20 cellular contexts compared by ENCODE assay signal in the genomic region with DNA sequence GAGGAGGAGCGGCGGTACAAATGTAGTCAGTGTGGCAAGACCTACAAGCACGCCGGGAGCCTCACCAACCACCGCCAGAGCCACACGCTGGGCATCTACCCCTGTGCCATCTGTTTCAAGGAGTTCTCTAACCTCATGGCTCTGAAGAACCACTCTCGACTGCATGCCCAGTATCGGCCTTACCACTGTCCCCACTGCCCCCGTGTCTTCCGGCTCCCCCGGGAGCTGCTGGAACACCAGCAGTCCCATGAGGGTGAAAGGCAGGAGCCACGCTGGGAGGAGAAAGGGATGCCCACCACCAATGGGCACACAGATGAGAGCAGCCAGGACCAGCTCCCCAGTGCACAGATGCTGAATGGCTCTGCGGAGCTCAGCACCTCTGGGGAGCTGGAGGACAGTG.
"Had no signal": no experiment of that assay in that cellular context is flagged by ENCODE, and none has a peak within 500 bp of the region (broad histone marks: within the 10 kb centered on the region; RNA-seq: fewer than 3 reads in every experiment).

No MANE protein-coding gene starts in this region.

- H3K27ac Mint-ChIP-seq: nephron progenitor cell, progenitor cell of endocrine pancreas had no signal

- H3K27me3 ChIP-seq: dorsolateral prefrontal cortex, pancreas, tibial nerve, upper lobe of left lung had no signal

- H3K27me3 Mint-ChIP-seq: naive thymus-derived CD8-positive, alpha-beta T cell; progenitor cell of endocrine pancreas had no signal

- DNase-seq: dorsolateral prefrontal cortex; effector CD4-positive, alpha-beta T cell; head of caudate nucleus; left ventricle myocardium superior; lower lobe of right lung; nephron progenitor cell; occipital lobe; stimulated activated CD4-positive, alpha-beta T cell treated with anti-CD3 and anti-CD28 coated beads, Interleukin-12 subunit alpha, Interleukin-12 subunit beta, amount 100 ng/mL, for 4 hours; stimulated activated CD4-positive, alpha-beta T cell treated with anti-CD3 and anti-CD28 coated beads, Interleukin-1b, Interleukin-23, amount 100 ng/mL, for 48 hours; stimulated activated CD4-positive, alpha-beta T cell treated with anti-CD3 and anti-CD28 coated beads, Interleukin-4, amount 100 ng/mL, for 1 hour; stimulated activated CD8-positive, alpha-beta memory T cell treated with anti-CD3 and anti-CD28 coated beads, Interleukin-4, amount 100 ng/mL, for 48 hours; stimulated activated naive CD8-positive, alpha-beta T cell treated with anti-CD3 and anti-CD28 coated beads, Interleukin-15, Interleukin-2, amounts not matched to agents 100 U/mL and 50 U/mL, for 24 hours; upper lobe of left lung had no signal

- H3K4me3 ChIP-seq: dorsolateral prefrontal cortex, lower lobe of right lung, pancreas, smooth muscle cell, thoracic aorta, tibial nerve, upper lobe of left lung had no signal

- H3K27ac ChIP-seq: dorsolateral prefrontal cortex, lower lobe of right lung, pancreas, thoracic aorta, tibial nerve, upper lobe of left lung had no signal

- H3K9me3 Mint-ChIP-seq: naive thymus-derived CD8-positive, alpha-beta T cell; nephron progenitor cell had no signal

- H3K4me2 ChIP-seq: smooth muscle cell had no signal

- H3K9me3 ChIP-seq: lower lobe of right lung, pancreas, thoracic aorta, tibial nerve, upper lobe of left lung had no signal

- ATAC-seq: left ventricle myocardium superior; lower lobe of right lung; naive thymus-derived CD8-positive, alpha-beta T cell; pancreas; sciatic nerve; stimulated activated naive CD8-positive, alpha-beta T cell treated with anti-CD3 and anti-CD28 coated beads, Interleukin-15, Interleukin-2, amounts not matched to agents 100 U/mL and 50 U/mL, for 24 hours had no signal
